ENCODE assay signal across 22 cellular contexts in the genomic region with DNA sequence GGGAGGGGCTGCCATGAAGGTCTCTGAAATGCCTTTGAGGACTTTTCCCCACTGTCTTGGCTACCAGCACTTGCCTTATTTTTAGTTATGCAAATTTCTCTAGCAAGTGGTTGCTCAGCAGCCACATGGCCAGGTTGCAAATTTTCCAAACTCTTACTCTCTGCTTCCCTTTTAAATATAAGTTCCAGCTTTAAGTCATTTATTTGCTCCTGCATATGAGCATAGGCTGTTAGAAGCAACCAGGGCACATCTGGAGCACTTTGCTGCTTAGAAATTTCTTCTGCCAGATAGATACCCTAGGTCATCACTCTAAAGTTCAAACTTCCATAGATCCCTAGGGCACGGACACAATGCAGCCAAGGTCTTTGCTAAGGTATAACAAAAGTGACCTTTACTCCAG. TPM values are rescaled to one million over a fixed set of nuclear protein-coding genes. Genes with fewer than 3 reads are reported as not detected.
A peak's percentile ranks its signal among the peaks of the same experiment; 100 is the strongest.
DNase-seq lines count a peak whose midpoint lies in the region; ATAC-seq, FAIRE-seq and TF ChIP-seq lines count a peak whose summit lies in the region.
"Had no signal": no experiment of that assay in that cellular context is flagged by ENCODE, and none has a peak within 500 bp of the region (broad histone marks: within the 10 kb centered on the region; RNA-seq: fewer than 3 reads in every experiment).

No MANE protein-coding gene starts in this region.

- H3K27me3 ChIP-seq in HepG2 (ENCODE audit: control insufficient read depth in 1 of 2, insufficient read depth in 2 of 2, low read length in 2 of 2) (no peaks in the 10 kb centered on the region), right lobe of liver (no peaks in the 10 kb centered on the region), Panc1 (ENCODE audit: control insufficient read depth, insufficient read depth, low read length) (no peaks in the 10 kb centered on the region), left ventricle myocardium inferior (ENCODE audit: low read depth) (no peaks in the 10 kb centered on the region)
- H3K27me3 ChIP-seq: BLaER1 treated with 17β-estradiol and CSF1 and Interleukin-3, amounts not matched to agents 10 nM and 100 nM had no signal

- H3K36me3 Mint-ChIP-seq in HFFc6 (ENCODE audit: low read depth) = peaks cover 72% of the 10 kb centered on the region
- H3K36me3 Mint-ChIP-seq: CD8-positive, alpha-beta T cell had no signal

- H3K27me3 Mint-ChIP-seq in HFFc6 (ENCODE audit: insufficient read depth) = peaks cover 10% of the 10 kb centered on the region
- H3K27me3 Mint-ChIP-seq: B cell had no signal

- H3K27ac ChIP-seq in HepG2 (ENCODE audit: extremely low read length, insufficient read depth, low read length) = no peak overlapping the region
- H3K27ac ChIP-seq in right lobe of liver = no peak overlapping the region
- H3K27ac ChIP-seq in Panc1 (ENCODE audit: low read length) = no peak overlapping the region
- H3K27ac ChIP-seq in left ventricle myocardium inferior (replicated peaks) = no peak overlapping the region
- H3K27ac ChIP-seq: 22Rv1; A549; BLaER1 treated with 17β-estradiol and CSF1 and Interleukin-3, amounts not matched to agents 10 nM and 100 nM; C4-2B had no signal

- H3K4me1 ChIP-seq in HepG2 (ENCODE audit: insufficient read depth, low read length) = no peaks in the 10 kb centered on the region; the same call in 1 of the 2 replicates
- H3K4me1 ChIP-seq in right lobe of liver = peaks cover 0 to 3% (median 0%) of the 10 kb centered on the region in 4 donors
- H3K4me1 ChIP-seq in Panc1 (ENCODE audit: control insufficient read depth, insufficient read depth, low read length) = peaks cover 13% of the 10 kb centered on the region
- H3K4me1 ChIP-seq in left ventricle myocardium inferior = no peaks in the 10 kb centered on the region
- H3K4me1 ChIP-seq: A549; BLaER1 treated with 17β-estradiol and CSF1 and Interleukin-3, amounts not matched to agents 10 nM and 100 nM; Caco-2 had no signal

- TF ChIP-seq CTCF in HepG2 (CRISPR knock-in tag; IDR thresholded peaks at IDR 0.05) (no peak), right lobe of liver (IDR thresholded peaks at IDR 0.05) (no peak), HFFc6 (IDR thresholded peaks at IDR 0.05) (no peak), Panc1 (IDR thresholded peaks at IDR 0.05) (no peak), left ventricle myocardium inferior (IDR thresholded peaks at IDR 0.05; ENCODE audit: borderline replicate concordance) (no peak)

- H3K4me1 Mint-ChIP-seq in HFFc6 (ENCODE audit: low read depth) = peaks cover 60% of the 10 kb centered on the region
- H3K4me1 Mint-ChIP-seq: B cell had no signal

- no peak for TF ChIP-seq RAD21 in HepG2 (CRISPR knock-in tag; IDR thresholded peaks at IDR 0.05)

- no peaks in the 10 kb centered on the region for H3K9me3 Mint-ChIP-seq in HFFc6

- intact Hi-C loops in HepG2 (cut with micrococcal nuclease; ENCODE audit: unreplicated experiment) (no loop called here), right lobe of liver (cut with DNase I) (no loop called here), Panc1 (cut with micrococcal nuclease; ENCODE audit: unreplicated experiment) (no loop called here), left ventricle myocardium inferior (cut with micrococcal nuclease) (no loop called here)

- no peak overlapping the region for H3K4me3 ChIP-seq in HepG2 (replicated peaks in 1 of 3; ENCODE audit: insufficient read depth in 1 of 3, low read depth in 2 of 3, low read length in 3 of 3)
- no peak overlapping the region for H3K4me3 ChIP-seq in right lobe of liver
- H3K4me3 ChIP-seq in Panc1 (ENCODE audit: low read depth in 2 of 2, low read length in 2 of 2) = no peak overlapping the region
- no peak overlapping the region for H3K4me3 ChIP-seq in left ventricle myocardium inferior
- H3K4me3 ChIP-seq: A549; BLaER1 treated with 17β-estradiol and CSF1 and Interleukin-3, amounts not matched to agents 10 nM and 100 nM had no signal

- no peak overlapping the region for H3K4me3 Mint-ChIP-seq in HFFc6
- H3K4me3 Mint-ChIP-seq: B cell; CD4-positive, alpha-beta T cell; CD8-positive, alpha-beta T cell had no signal

- BruUV-seq in HepG2 (replicated peaks; lab: Mats Ljungman, UMichigan) (no TSS peak), Panc1 (replicated peaks; lab: Mats Ljungman, UMichigan) (no TSS peak)

- no peak for ATAC-seq in HepG2
- ATAC-seq in right lobe of liver = no peak
- ATAC-seq in Panc1 = peak; percentile 28
- ATAC-seq: A549; CD8-positive, alpha-beta T cell had no signal

- in situ Hi-C loops in HepG2 (cut with HindIII; ENCODE audit: extremely low pct_ligation_motif_present, low pct_unique_long_range_greater_than_20kb) = no loop called here
- in situ Hi-C loops in Panc1 (cut with HindIII; ENCODE audit: low pct_unique_long_range_greater_than_20kb, low sequenced_read_pairs) = no loop called here

- TF ChIP-seq POLR2A in HepG2 (IDR thresholded peaks at IDR 0.05; ENCODE audit: insufficient read depth in 1 of 2, low read depth in 2 of 2, low read length in 2 of 2) (no peak), right lobe of liver (IDR thresholded peaks at IDR 0.05) (no peak)

- H3K36me3 ChIP-seq in HepG2 (replicated peaks in 1 of 2; ENCODE audit: control insufficient read depth in 1 of 2, insufficient read depth in 2 of 2, low read length in 2 of 2) = no peaks in the 10 kb centered on the region; a peak in 2 of 5 replicates
- H3K36me3 ChIP-seq in right lobe of liver = no peaks in the 10 kb centered on the region
- no peaks in the 10 kb centered on the region for H3K36me3 ChIP-seq in Panc1 (ENCODE audit: control insufficient read depth, insufficient read depth, low read length)
- no peaks in the 10 kb centered on the region for H3K36me3 ChIP-seq in left ventricle myocardium inferior
- H3K36me3 ChIP-seq: BLaER1 treated with 17β-estradiol and CSF1 and Interleukin-3, amounts not matched to agents 10 nM and 100 nM had no signal

- CTCF ChIA-PET in HepG2 (lab: Yijun Ruan, JAX; ENCODE audit: low intra/inter-chr PET ratio, low total read pairs) = no interaction called here
- CTCF ChIA-PET in Panc1 (lab: Charles Lee) = no interaction called here

- no peak for DNase-seq in HepG2 (ENCODE audit: low spot score)
- DNase-seq in right lobe of liver = no peak
- no peak for DNase-seq in HFFc6
- no peak for DNase-seq in Panc1 (ENCODE audit: low read depth, low spot score)
- no peak for DNase-seq in left ventricle myocardium inferior
- no peak for DNase-seq in iPS-NIHi11 (ENCODE audit: low spot score)
- DNase-seq: AML-193; Caco-2; Calu3; CD4-positive, alpha-beta T cell; CD8-positive, alpha-beta T cell; DMS79 treated with DMSO at 0.1 percent for 48 hours; GF-D8 had no signal

- 55% methylated on average over 1 of the region's 1 CpG for WGBS in HepG2 (ENCODE audit: low lambda C conversion rate)
- 0% methylated on average over 1 of the region's 1 CpG for WGBS in right lobe of liver (ENCODE audit: insufficient coverage, low coverage, low lambda C conversion rate, missing lambda C conversion rate)

- POLR2A ChIA-PET in HepG2 (lab: Yijun Ruan, JAX) (no interaction called here), Panc1 (lab: Charles Lee) (interaction anchor here (0.6 kb wide), 1 partner anchor 1294 kb away, joined by 3 read pairs; no protein-coding TSS in a partner anchor)

- H3K9ac ChIP-seq in HepG2 (ENCODE audit: insufficient read depth, low read depth, low read length) = no peak overlapping the region
- H3K9ac ChIP-seq: BLaER1 treated with 17β-estradiol and CSF1 and Interleukin-3, amounts not matched to agents 10 nM and 100 nM had no signal

- H4K20me1 ChIP-seq in HepG2 (ENCODE audit: insufficient read depth, low read length) = no peaks in the 10 kb centered on the region
- H4K20me1 ChIP-seq: BLaER1 treated with 17β-estradiol and CSF1 and Interleukin-3, amounts not matched to agents 10 nM and 100 nM had no signal

- peaks cover 12% of the 10 kb centered on the region for H3K9me3 ChIP-seq in HepG2 (ENCODE audit: low read length)
- no peaks in the 10 kb centered on the region for H3K9me3 ChIP-seq in right lobe of liver
- no peaks in the 10 kb centered on the region for H3K9me3 ChIP-seq in Panc1 (ENCODE audit: control insufficient read depth, insufficient read depth, low read depth, low read length)
- peaks cover 27% of the 10 kb centered on the region for H3K9me3 ChIP-seq in left ventricle myocardium inferior (replicated peaks)
- H3K9me3 ChIP-seq: A549, Caco-2 had no signal

- H3K4me2 ChIP-seq in HepG2 (ENCODE audit: low read depth, low read length) = no peak overlapping the region
- H3K4me2 ChIP-seq: A549; BLaER1 treated with 17β-estradiol and CSF1 and Interleukin-3, amounts not matched to agents 10 nM and 100 nM had no signal

- no peak for FAIRE-seq in HepG2 (lab: Jason Lieb, UNC)
- FAIRE-seq: A549, D721Med, G401.6, GM12891, GM19239 had no signal

- peak overlapping the region; percentile 24; the same call in 1 of the 2 replicates for H3K27ac Mint-ChIP-seq in HFFc6
- H3K27ac Mint-ChIP-seq: B cell; CD4-positive, alpha-beta T cell; CD8-positive, alpha-beta T cell had no signal

- peaks cover 28% of the 10 kb centered on the region for H3K79me2 ChIP-seq in HepG2 (ENCODE audit: insufficient read depth, low read length)

- TF ChIP-seq EP300 in HepG2 (IDR thresholded peaks at IDR 0.05; ENCODE audit: low read depth in 2 of 2, low read length in 2 of 2) (no peak), HepG2 (CRISPR knock-in tag; IDR thresholded peaks at IDR 0.05; ENCODE audit: borderline replicate concordance) (no peak)

- no peak overlapping the region for H2AFZ ChIP-seq in HepG2 (ENCODE audit: low read length)

RNA-seq across cellular contexts. Expression of a gene that starts 44.8 kb away (rescaled TPM):
- total RNA-seq in HepG2 (2016; rRNA removed; fragmentation: Illumina TruSeq; extraction: Trizol) = 39.7 and 50.2 TPM in 2 replicates
- total RNA-seq in HepG2 (2016; cell fraction: cytosol; rRNA removed; fragmentation: Illumina TruSeq; extraction: Trizol; ENCODE audit: low read depth) = 4.1 and 5.5 TPM in 2 replicates
- total RNA-seq in HepG2 (2016; cell fraction: insoluble cytoplasmic fraction; rRNA removed; fragmentation: Illumina TruSeq; extraction: Trizol) = 38.6 and 48.4 TPM in 2 replicates
- 23.5 and 24.8 TPM in 2 replicates for total RNA-seq in HepG2 (2016; cell fraction: membrane; rRNA removed; fragmentation: Illumina TruSeq; extraction: Trizol)
- total RNA-seq in HepG2 (2016; cell fraction: nucleus; rRNA removed; fragmentation: Illumina TruSeq; extraction: Trizol) = 20.4 and 23.7 TPM in 2 replicates
- polyA plus RNA-seq in HepG2 (2011; rRNA removed) = 43.4 and 64.4 TPM in 2 replicates
- 29.4 and 40.2 TPM in 2 replicates for polyA plus RNA-seq in HepG2 (2011; cell fraction: cytosol; rRNA removed)
- 12.2 and 12.7 TPM in 2 replicates for polyA plus RNA-seq in HepG2 (2011; cell fraction: nucleus; rRNA removed)
- 25.2 and 41.5 TPM in 2 replicates for polyA plus RNA-seq in HepG2 (2012)
- 3.3 TPM in 2 replicates for polyA plus RNA-seq in HepG2 (2016; cell fraction: cytosol; fragmentation: Illumina TruSeq; extraction: Trizol; ENCODE audit: low read depth)
- polyA plus RNA-seq in HepG2 (2016; cell fraction: insoluble cytoplasmic fraction; fragmentation: Illumina TruSeq; extraction: Trizol; ENCODE audit: low read depth) = 63.1 and 64.3 TPM in 2 replicates
- 17.3 and 18.8 TPM in 2 replicates for polyA plus RNA-seq in HepG2 (2016; cell fraction: membrane; fragmentation: Illumina TruSeq; extraction: Trizol; ENCODE audit: low read depth)
- 29.0 TPM in 2 replicates for polyA plus RNA-seq in HepG2 (2016; cell fraction: nucleus; fragmentation: Illumina TruSeq; extraction: Trizol; ENCODE audit: insufficient read depth, low read depth)
- 12.5 and 50.8 TPM in 2 replicates for polyA minus RNA-seq in HepG2 (2011; rRNA and poly(A)+ RNA removed; ENCODE audit: low replicate concordance)
- polyA minus RNA-seq in HepG2 (2011; cell fraction: cytosol; rRNA and poly(A)+ RNA removed) = 32.4 and 32.9 TPM in 2 replicates
- polyA minus RNA-seq in HepG2 (2011; cell fraction: nucleus; rRNA and poly(A)+ RNA removed) = 29.5 and 32.7 TPM in 2 replicates
- total RNA-seq in right lobe of liver = 10 to 100 TPM; 54.9 to 94.9 (median 66.2) TPM
- 100 to 1,000 TPM; 235 to 320 (median 277) TPM for total RNA-seq in HFFc6 (2021; fragmentation: NEBNext Ultra II Directional; extraction: Animal tissue kit (Norgen Biotek cat#: 25700))
- total RNA-seq in Panc1 (2021; ENCODE audit: unreplicated experiment) = 85.4 TPM
- polyA plus RNA-seq in Panc1 (2012; ENCODE audit: insufficient read length) = 34.5 TPM
- total RNA-seq in left ventricle myocardium inferior = 10.1 TPM
- total RNA-seq: B cell; CD4-positive, alpha-beta T cell; CD8-positive, alpha-beta T cell had no signal
